Comparison of ENCODE assay signal across 21 cellular contexts in genomic region chr22:31445642-31446041, GRCh38.
"Had no signal": no experiment of that assay in that cellular context is flagged by ENCODE, and none has a peak within 500 bp of the region (broad histone marks: within the 10 kb centered on the region; RNA-seq: fewer than 3 reads in every experiment).

No MANE protein-coding gene starts in this region.

- H3K4me1 Mint-ChIP-seq: WTC11 had no signal

- H3K27me3 ChIP-seq: adrenal gland, esophagus squamous epithelium, upper lobe of right lung had no signal

- H2AFZ ChIP-seq: parathyroid adenoma had no signal

- H3K27ac Mint-ChIP-seq: nephron; stimulated activated memory B cell treated with anti-CD40 and anti-IgM and Interleukin-4, amounts not matched to agents 10 μg/mL and 1 μg/mL and 100 μg/mL, for 72 hours; T-helper 2 cell treated with Interferon-gamma antibody and Interleukin-4, amounts not matched to agents 5 μg/mL and 100 μg/mL, for 36 hours; WTC11 had no signal

- H3K27ac ChIP-seq: esophagus squamous epithelium, lower lobe of right lung, parathyroid adenoma, SK-N-MC, upper lobe of right lung had no signal

- ATAC-seq: left colon; lower lobe of right lung; sciatic nerve; stimulated activated memory B cell treated with anti-CD40 and anti-IgM and Interleukin-4, amounts not matched to agents 10 μg/mL and 1 μg/mL and 100 μg/mL, for 72 hours; upper lobe of right lung; WTC11 had no signal

- H3K9me3 ChIP-seq: adrenal gland, esophagus squamous epithelium, lower lobe of right lung, upper lobe of right lung had no signal

- H3K9me3 Mint-ChIP-seq: nephron; stimulated activated memory B cell treated with anti-CD40 and anti-IgM and Interleukin-4, amounts not matched to agents 10 μg/mL and 1 μg/mL and 100 μg/mL, for 72 hours; T-helper 2 cell treated with Interferon-gamma antibody and Interleukin-4, amounts not matched to agents 5 μg/mL and 100 μg/mL, for 36 hours; WTC11 had no signal

- H3K4me2 ChIP-seq: smooth muscle cell had no signal

- H3K27me3 Mint-ChIP-seq: stimulated activated memory B cell treated with anti-CD40 and anti-IgM and Interleukin-4, amounts not matched to agents 10 μg/mL and 1 μg/mL and 100 μg/mL, for 72 hours had no signal

- H3K79me2 ChIP-seq: parathyroid adenoma had no signal

- H3K4me3 ChIP-seq: adrenal gland, esophagus squamous epithelium, lower lobe of right lung, SK-N-MC, smooth muscle cell, upper lobe of right lung had no signal

- H3K9ac ChIP-seq: parathyroid adenoma had no signal

- DNase-seq: activated CD4-positive, alpha-beta T cell treated with anti-CD3 and anti-CD28 coated beads for 48 hours; activated gamma-delta T cell treated with Interleukin-2 at 50 U/mL for 16 hours; effector CD4-positive, alpha-beta T cell; esophagus squamous epithelium; left colon; lower lobe of right lung; stimulated activated CD4-positive, alpha-beta T cell treated with anti-CD3 and anti-CD28 coated beads, Interleukin-4, amount 100 ng/mL, for 24 hours; upper lobe of right lung had no signal

- H3K4me1 ChIP-seq: esophagus squamous epithelium, lower lobe of right lung, upper lobe of right lung had no signal

- H3K4me3 Mint-ChIP-seq: nephron; stimulated activated memory B cell treated with anti-CD40 and anti-IgM and Interleukin-4, amounts not matched to agents 10 μg/mL and 1 μg/mL and 100 μg/mL, for 72 hours; T-helper 2 cell treated with Interferon-gamma antibody and Interleukin-4, amounts not matched to agents 5 μg/mL and 100 μg/mL, for 36 hours; WTC11 had no signal

- FAIRE-seq: astrocyte, bronchial epithelial cell, islet of Langerhans, TTC549 had no signal
